In the genomic region with DNA sequence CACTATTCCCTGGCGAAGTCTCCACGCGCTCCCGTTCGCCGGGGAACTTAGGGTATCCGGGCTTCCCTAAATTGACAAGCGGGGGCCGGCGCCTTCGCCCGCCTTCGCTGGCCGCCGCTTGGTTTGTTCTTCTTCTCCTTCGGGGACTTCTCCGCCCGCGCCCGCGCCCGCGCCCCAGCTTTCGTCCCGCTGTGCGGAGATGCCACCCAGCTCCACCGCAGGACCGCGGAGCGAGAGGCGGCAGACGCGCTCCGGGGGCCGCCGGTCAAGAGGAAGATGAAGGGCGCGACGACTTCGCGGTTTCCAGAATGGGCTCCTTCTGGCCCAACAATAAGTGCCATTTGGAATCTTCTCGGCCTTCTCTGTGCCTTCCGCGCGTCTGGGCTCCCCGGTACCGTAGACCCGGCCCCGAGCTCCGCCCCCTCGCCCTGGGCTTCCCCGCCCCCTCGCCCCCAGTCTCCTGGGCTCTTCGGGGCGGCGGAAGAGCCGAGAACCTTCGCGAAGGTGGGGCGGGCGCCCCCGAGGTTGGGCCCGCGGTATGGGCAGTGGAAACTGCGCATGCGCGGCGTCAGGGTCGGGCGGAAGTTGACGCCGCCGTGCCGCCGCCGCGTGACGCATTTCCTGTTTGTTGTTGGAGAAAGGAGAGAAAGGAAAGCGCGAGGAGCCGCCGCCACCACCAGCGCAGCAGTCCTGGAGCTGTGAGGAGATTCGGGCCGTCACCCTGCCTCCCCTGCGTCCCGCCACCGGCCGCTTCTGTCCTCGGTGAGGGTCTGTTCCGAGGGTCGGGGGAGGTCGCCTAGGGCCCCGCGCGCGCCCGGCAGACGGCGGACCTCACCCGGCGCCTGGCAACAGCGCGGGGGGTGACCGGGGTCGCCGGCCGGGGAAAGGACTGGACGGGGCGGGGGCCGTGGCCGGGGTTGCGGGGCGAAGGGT, we compare ENCODE assay signal across 1 cellular context.
TF ChIP-seq lines count a peak whose summit lies in the region.

A gene (plus strand): TSS at position 622 of the 933 bp plus-strand sequence. CDS start 21,569 bp downstream, outside the sequence.

TF ChIP-seq in K562, 482 proteins besides CTCF, POLR2A, EP300 and RAD21 (continued from another document and continues in another):
- TF ChIP-seq, protein P1, sequence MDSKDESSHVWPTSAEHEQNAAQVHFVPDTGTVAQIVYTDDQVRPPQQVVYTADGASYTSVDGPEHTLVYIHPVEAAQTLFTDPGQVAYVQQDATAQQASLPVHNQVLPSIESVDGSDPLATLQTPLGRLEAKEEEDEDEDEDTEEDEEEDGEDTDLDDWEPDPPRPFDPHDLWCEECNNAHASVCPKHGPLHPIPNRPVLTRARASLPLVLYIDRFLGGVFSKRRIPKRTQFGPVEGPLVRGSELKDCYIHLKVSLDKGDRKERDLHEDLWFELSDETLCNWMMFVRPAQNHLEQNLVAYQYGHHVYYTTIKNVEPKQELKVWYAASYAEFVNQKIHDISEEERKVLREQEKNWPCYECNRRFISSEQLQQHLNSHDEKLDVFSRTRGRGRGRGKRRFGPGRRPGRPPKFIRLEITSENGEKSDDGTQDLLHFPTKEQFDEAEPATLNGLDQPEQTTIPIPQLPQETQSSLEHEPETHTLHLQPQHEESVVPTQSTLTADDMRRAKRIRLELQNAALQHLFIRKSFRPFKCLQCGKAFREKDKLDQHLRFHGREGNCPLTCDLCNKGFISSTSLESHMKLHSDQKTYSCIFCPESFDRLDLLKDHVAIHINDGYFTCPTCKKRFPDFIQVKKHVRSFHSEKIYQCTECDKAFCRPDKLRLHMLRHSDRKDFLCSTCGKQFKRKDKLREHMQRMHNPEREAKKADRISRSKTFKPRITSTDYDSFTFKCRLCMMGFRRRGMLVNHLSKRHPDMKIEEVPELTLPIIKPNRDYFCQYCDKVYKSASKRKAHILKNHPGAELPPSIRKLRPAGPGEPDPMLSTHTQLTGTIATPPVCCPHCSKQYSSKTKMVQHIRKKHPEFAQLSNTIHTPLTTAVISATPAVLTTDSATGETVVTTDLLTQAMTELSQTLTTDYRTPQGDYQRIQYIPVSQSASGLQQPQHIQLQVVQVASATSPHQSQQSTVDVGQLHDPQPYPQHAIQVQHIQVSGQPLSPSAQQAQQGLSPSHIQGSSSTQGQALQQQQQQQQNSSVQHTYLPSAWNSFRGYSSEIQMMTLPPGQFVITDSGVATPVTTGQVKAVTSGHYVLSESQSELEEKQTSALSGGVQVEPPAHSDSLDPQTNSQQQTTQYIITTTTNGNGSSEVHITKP (IDR thresholded peaks at IDR 0.05; ENCODE audit: partially characterized antibody), result no peak
- TF ChIP-seq TBP (optimal IDR thresholded peaks at IDR 0.05; ENCODE audit: low read depth, low read length) (peak; percentile 69), NCOA6 (IDR thresholded peaks at IDR 0.05) (no peak), RBBP5 (IDR thresholded peaks at IDR 0.05; ENCODE audit: borderline replicate concordance, insufficient read depth, low read length, poor library complexity, severe bottlenecking) (peak; percentile 81), CBX5 (IDR thresholded peaks at IDR 0.05; ENCODE audit: borderline replicate concordance, low read depth) (no peak), ZNF146 (CRISPR knock-in tag; IDR thresholded peaks at IDR 0.05; ENCODE audit: unreplicated experiment) (no peak), KLF1 (tag; IDR thresholded peaks at IDR 0.05) (no peak), KLF10 (CRISPR knock-in tag; IDR thresholded peaks at IDR 0.05) (no peak), MED1 (CRISPR knock-in tag; IDR thresholded peaks at IDR 0.05; ENCODE audit: borderline replicate concordance) (no peak), ZNF282 (CRISPR knock-in tag; IDR thresholded peaks at IDR 0.05) (no peak), HDAC8 (tag; IDR thresholded peaks at IDR 0.05) (no peak), KLF16 (IDR thresholded peaks at IDR 0.05) (no peak), MCM3 (IDR thresholded peaks at IDR 0.05) (no peak), SREBF1 (IDR thresholded peaks at IDR 0.05; ENCODE audit: borderline replicate concordance, low read depth, low read length) (no peak), SOX6 (IDR thresholded peaks at IDR 0.05) (no peak), ZNF165 (CRISPR knock-in tag; IDR thresholded peaks at IDR 0.05; ENCODE audit: borderline replicate concordance) (no peak), ARID1B (IDR thresholded peaks at IDR 0.05) (no peak), KHSRP (IDR thresholded peaks at IDR 0.05) (no peak), SMARCA4 (IDR thresholded peaks at IDR 0.05) (no peak), GTF2A2 (tag; IDR thresholded peaks at IDR 0.05) (0 out of 2 replicates have a peak, but pooled peaks have one; percentile 21), ETV6 (IDR thresholded peaks at IDR 0.05; ENCODE audit: borderline replicate concordance in 1 of 2, low read depth in 2 of 2, low read length in 1 of 2) (no peak), ETV6 (CRISPR knock-in tag; IDR thresholded peaks at IDR 0.05; ENCODE audit: borderline replicate concordance) (no peak), ZFX (CRISPR knock-in tag; IDR thresholded peaks at IDR 0.05) (peak; percentile 94), HNRNPUL1 (IDR thresholded peaks at IDR 0.05; ENCODE audit: low read length) (no peak), MCM2 (IDR thresholded peaks at IDR 0.05; ENCODE audit: low read depth) (no peak), ZNF274 (IDR thresholded peaks at IDR 0.05; ENCODE audit: borderline replicate concordance, low read depth, low read length) (no peak), ZNF24 (IDR thresholded peaks at IDR 0.05) (no peak), ZNF41 (CRISPR knock-in tag; conservative IDR thresholded peaks at IDR 0.05) (no peak), MBD2 (IDR thresholded peaks at IDR 0.05; ENCODE audit: borderline replicate concordance, low read depth) (peak; percentile 70), CBX3 (IDR thresholded peaks at IDR 0.05; ENCODE audit: borderline replicate concordance in 1 of 2, low read length in 2 of 2) (no peak; a peak in 1 of 3 replicates), FOS (IDR thresholded peaks at IDR 0.05; ENCODE audit: extremely low read depth, insufficient read length) (no peak), NFE2 (IDR thresholded peaks at IDR 0.05; ENCODE audit: low read depth) (no peak), CHD2 (IDR thresholded peaks at IDR 0.05; ENCODE audit: low read depth, low read length) (no peak), SUPT5H (IDR thresholded peaks at IDR 0.05) (peak; percentile 95), ZNF384 (IDR thresholded peaks at IDR 0.05; ENCODE audit: low read depth, low read length) (no peak), PML (IDR thresholded peaks at IDR 0.05; ENCODE audit: low read length) (no peak)
- TF ChIP-seq, protein P2, sequence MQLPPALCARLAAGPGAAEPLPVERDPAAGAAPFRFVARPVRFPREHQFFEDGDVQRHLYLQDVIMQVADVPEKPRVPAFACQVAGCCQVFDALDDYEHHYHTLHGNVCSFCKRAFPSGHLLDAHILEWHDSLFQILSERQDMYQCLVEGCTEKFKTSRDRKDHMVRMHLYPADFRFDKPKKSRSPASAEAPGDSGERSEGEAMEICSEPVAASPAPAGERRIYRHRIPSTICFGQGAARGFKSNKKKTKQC (CRISPR knock-in tag; IDR thresholded peaks at IDR 0.05), result no peak
- TF ChIP-seq, protein P3, sequence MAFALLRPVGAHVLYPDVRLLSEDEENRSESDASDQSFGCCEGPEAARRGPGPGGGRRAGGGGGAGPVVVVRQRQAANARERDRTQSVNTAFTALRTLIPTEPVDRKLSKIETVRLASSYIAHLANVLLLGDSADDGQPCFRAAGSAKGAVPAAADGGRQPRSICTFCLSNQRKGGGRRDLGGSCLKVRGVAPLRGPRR (CRISPR knock-in tag; IDR thresholded peaks at IDR 0.05), result peak; percentile 62; the same call in 1 of the 2 replicates
- TF ChIP-seq, protein P4, sequence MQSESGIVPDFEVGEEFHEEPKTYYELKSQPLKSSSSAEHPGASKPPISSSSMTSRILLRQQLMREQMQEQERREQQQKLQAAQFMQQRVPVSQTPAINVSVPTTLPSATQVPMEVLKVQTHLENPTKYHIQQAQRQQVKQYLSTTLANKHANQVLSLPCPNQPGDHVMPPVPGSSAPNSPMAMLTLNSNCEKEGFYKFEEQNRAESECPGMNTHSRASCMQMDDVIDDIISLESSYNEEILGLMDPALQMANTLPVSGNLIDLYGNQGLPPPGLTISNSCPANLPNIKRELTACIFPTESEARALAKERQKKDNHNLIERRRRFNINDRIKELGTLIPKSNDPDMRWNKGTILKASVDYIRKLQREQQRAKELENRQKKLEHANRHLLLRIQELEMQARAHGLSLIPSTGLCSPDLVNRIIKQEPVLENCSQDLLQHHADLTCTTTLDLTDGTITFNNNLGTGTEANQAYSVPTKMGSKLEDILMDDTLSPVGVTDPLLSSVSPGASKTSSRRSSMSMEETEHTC (IDR thresholded peaks at IDR 0.05), result no peak
- TF ChIP-seq, protein P5, sequence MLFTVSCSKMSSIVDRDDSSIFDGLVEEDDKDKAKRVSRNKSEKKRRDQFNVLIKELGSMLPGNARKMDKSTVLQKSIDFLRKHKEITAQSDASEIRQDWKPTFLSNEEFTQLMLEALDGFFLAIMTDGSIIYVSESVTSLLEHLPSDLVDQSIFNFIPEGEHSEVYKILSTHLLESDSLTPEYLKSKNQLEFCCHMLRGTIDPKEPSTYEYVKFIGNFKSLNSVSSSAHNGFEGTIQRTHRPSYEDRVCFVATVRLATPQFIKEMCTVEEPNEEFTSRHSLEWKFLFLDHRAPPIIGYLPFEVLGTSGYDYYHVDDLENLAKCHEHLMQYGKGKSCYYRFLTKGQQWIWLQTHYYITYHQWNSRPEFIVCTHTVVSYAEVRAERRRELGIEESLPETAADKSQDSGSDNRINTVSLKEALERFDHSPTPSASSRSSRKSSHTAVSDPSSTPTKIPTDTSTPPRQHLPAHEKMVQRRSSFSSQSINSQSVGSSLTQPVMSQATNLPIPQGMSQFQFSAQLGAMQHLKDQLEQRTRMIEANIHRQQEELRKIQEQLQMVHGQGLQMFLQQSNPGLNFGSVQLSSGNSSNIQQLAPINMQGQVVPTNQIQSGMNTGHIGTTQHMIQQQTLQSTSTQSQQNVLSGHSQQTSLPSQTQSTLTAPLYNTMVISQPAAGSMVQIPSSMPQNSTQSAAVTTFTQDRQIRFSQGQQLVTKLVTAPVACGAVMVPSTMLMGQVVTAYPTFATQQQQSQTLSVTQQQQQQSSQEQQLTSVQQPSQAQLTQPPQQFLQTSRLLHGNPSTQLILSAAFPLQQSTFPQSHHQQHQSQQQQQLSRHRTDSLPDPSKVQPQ (CRISPR knock-in tag; IDR thresholded peaks at IDR 0.05; ENCODE audit: borderline replicate concordance), result no peak
- TF ChIP-seq, protein P6, sequence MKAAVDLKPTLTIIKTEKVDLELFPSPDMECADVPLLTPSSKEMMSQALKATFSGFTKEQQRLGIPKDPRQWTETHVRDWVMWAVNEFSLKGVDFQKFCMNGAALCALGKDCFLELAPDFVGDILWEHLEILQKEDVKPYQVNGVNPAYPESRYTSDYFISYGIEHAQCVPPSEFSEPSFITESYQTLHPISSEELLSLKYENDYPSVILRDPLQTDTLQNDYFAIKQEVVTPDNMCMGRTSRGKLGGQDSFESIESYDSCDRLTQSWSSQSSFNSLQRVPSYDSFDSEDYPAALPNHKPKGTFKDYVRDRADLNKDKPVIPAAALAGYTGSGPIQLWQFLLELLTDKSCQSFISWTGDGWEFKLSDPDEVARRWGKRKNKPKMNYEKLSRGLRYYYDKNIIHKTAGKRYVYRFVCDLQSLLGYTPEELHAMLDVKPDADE (conservative IDR thresholded peaks at IDR 0.05; ENCODE audit: control insufficient read depth, low read depth, low read length), result peak; percentile 41; the same call in 1 of the 2 replicates
- TF ChIP-seq, protein P7, sequence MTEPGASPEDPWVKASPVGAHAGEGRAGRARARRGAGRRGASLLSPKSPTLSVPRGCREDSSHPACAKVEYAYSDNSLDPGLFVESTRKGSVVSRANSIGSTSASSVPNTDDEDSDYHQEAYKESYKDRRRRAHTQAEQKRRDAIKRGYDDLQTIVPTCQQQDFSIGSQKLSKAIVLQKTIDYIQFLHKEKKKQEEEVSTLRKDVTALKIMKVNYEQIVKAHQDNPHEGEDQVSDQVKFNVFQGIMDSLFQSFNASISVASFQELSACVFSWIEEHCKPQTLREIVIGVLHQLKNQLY (CRISPR knock-in tag; conservative IDR thresholded peaks at IDR 0.05), result no peak
- TF ChIP-seq, protein P8, sequence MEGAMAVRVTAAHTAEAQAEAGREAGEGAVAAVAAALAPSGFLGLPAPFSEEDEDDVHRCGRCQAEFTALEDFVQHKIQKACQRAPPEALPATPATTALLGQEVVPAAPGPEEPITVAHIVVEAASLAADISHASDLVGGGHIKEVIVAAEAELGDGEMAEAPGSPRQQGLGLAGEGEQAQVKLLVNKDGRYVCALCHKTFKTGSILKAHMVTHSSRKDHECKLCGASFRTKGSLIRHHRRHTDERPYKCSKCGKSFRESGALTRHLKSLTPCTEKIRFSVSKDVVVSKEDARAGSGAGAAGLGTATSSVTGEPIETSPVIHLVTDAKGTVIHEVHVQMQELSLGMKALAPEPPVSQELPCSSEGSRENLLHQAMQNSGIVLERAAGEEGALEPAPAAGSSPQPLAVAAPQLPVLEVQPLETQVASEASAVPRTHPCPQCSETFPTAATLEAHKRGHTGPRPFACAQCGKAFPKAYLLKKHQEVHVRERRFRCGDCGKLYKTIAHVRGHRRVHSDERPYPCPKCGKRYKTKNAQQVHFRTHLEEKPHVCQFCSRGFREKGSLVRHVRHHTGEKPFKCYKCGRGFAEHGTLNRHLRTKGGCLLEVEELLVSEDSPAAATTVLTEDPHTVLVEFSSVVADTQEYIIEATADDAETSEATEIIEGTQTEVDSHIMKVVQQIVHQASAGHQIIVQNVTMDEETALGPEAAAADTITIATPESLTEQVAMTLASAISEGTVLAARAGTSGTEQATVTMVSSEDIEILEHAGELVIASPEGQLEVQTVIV (CRISPR knock-in tag; IDR thresholded peaks at IDR 0.05; ENCODE audit: borderline replicate concordance), result no peak
- TF ChIP-seq, protein P9, sequence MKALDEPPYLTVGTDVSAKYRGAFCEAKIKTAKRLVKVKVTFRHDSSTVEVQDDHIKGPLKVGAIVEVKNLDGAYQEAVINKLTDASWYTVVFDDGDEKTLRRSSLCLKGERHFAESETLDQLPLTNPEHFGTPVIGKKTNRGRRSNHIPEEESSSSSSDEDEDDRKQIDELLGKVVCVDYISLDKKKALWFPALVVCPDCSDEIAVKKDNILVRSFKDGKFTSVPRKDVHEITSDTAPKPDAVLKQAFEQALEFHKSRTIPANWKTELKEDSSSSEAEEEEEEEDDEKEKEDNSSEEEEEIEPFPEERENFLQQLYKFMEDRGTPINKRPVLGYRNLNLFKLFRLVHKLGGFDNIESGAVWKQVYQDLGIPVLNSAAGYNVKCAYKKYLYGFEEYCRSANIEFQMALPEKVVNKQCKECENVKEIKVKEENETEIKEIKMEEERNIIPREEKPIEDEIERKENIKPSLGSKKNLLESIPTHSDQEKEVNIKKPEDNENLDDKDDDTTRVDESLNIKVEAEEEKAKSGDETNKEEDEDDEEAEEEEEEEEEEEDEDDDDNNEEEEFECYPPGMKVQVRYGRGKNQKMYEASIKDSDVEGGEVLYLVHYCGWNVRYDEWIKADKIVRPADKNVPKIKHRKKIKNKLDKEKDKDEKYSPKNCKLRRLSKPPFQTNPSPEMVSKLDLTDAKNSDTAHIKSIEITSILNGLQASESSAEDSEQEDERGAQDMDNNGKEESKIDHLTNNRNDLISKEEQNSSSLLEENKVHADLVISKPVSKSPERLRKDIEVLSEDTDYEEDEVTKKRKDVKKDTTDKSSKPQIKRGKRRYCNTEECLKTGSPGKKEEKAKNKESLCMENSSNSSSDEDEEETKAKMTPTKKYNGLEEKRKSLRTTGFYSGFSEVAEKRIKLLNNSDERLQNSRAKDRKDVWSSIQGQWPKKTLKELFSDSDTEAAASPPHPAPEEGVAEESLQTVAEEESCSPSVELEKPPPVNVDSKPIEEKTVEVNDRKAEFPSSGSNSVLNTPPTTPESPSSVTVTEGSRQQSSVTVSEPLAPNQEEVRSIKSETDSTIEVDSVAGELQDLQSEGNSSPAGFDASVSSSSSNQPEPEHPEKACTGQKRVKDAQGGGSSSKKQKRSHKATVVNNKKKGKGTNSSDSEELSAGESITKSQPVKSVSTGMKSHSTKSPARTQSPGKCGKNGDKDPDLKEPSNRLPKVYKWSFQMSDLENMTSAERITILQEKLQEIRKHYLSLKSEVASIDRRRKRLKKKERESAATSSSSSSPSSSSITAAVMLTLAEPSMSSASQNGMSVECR (CRISPR knock-in tag; IDR thresholded peaks at IDR 0.05), result peak; percentile 42; the same call in 1 of the 2 replicates
